Comparison of ENCODE assay signal across 7 cellular contexts in genomic region chr2:205660521-205661124, GRCh38. TPM values are rescaled to one million over a fixed set of nuclear protein-coding genes. Genes with fewer than 3 reads are reported as not detected.
DNase-seq lines count a peak whose midpoint lies in the region; ATAC-seq and TF ChIP-seq lines count a peak whose summit lies in the region.

No MANE protein-coding gene starts in this region.

- H3K4me1 ChIP-seq in transverse colon, result peaks cover 0 to 8% (median 2%) of the 10 kb centered on the region in 4 donors

- no peaks in the 10 kb centered on the region for H3K27me3 ChIP-seq in transverse colon

- no peak for TF ChIP-seq CTCF in transverse colon (IDR thresholded peaks at IDR 0.05)

- peak; percentile 71 for ATAC-seq in GM18861 (IDR thresholded peaks at IDR 0.05; ENCODE audit: unreplicated experiment)
- ATAC-seq in HG02973 (IDR thresholded peaks at IDR 0.05; ENCODE audit: unreplicated experiment), result peak; percentile 79
- ATAC-seq in left ventricle myocardium superior, result peak; percentile 60

- POLR2A ChIA-PET in activated CD4-positive, alpha-beta memory T cell treated with anti-CD3 and anti-CD28 coated beads for 36 hours (lab: Charles Lee), result no interaction called here

- H3K9me3 Mint-ChIP-seq in activated CD4-positive, alpha-beta memory T cell treated with anti-CD3 and anti-CD28 coated beads for 36 hours, result no peaks in the 10 kb centered on the region

- WGBS in transverse colon (ENCODE audit: low coverage in 1 of 2), 2 donors, result 43 to 54% methylated on average over 5 to 8 of the region's 8 CpGs

- no peak overlapping the region for H3K27ac Mint-ChIP-seq in activated CD4-positive, alpha-beta memory T cell treated with anti-CD3 and anti-CD28 coated beads for 36 hours

- no peak overlapping the region for H3K4me3 ChIP-seq in transverse colon

- H3K36me3 Mint-ChIP-seq in activated CD4-positive, alpha-beta memory T cell treated with anti-CD3 and anti-CD28 coated beads for 36 hours, result no peaks in the 10 kb centered on the region

- intact Hi-C loops in activated CD4-positive, alpha-beta memory T cell treated with anti-CD3 and anti-CD28 coated beads for 36 hours (cut with micrococcal nuclease), result loop anchor here (5.0 kb wide), 1 partner anchor 48 kb away; no protein-coding TSS in a partner anchor
- intact Hi-C loops in left ventricle myocardium superior (cut with micrococcal nuclease) (no loop called here), transverse colon (cut with DNase I; ENCODE audit: low total_unique reads) (no loop called here)

- no peaks in the 10 kb centered on the region for H3K36me3 ChIP-seq in transverse colon

- TF ChIP-seq EP300 in transverse colon (IDR thresholded peaks at IDR 0.05; ENCODE audit: low read depth), result no peak

- H3K27ac ChIP-seq in transverse colon, result peak overlapping the region in 2 of 4 donors; percentile 2 to 30

- no peak for TF ChIP-seq POLR2A in transverse colon (IDR thresholded peaks at IDR 0.05)

- peaks cover 14% of the 10 kb centered on the region for H3K4me1 Mint-ChIP-seq in activated CD4-positive, alpha-beta memory T cell treated with anti-CD3 and anti-CD28 coated beads for 36 hours (ENCODE audit: low read depth)

- in situ Hi-C loops in transverse colon (cut with MboI; ENCODE audit: low pct_ligation_motif_present in 1 of 4, low pct_unique_long_range_greater_than_20kb in 1 of 4, low sequenced_read_pairs in 3 of 4), result loop anchor here in 3 of 4 donors (25.0 kb wide), 3 partner anchors 798 to 1323 kb away; no protein-coding TSS in a partner anchor

- CTCF ChIA-PET in activated CD4-positive, alpha-beta memory T cell treated with anti-CD3 and anti-CD28 coated beads for 36 hours (lab: Charles Lee), result interaction anchor here (0.5 to 2.3 kb wide), 4 partner anchors 15 to 245 kb away, joined by 3 to 11 read pairs (median 3); no protein-coding TSS in a partner anchor

- H3K9me3 ChIP-seq in transverse colon, result no peaks in the 10 kb centered on the region

- peaks cover 6% of the 10 kb centered on the region for H3K27me3 Mint-ChIP-seq in activated CD4-positive, alpha-beta memory T cell treated with anti-CD3 and anti-CD28 coated beads for 36 hours

- peak; percentile 53 for DNase-seq in activated CD4-positive, alpha-beta memory T cell treated with anti-CD3 and anti-CD28 coated beads for 36 hours
- peak; percentile 34 for DNase-seq in left ventricle myocardium superior
- DNase-seq in transverse colon, result peak; percentile 13
- DNase-seq in NCI-H1105 treated with DMSO at 0.1 percent for 48 hours (lab: John Stamatoyannopoulos, UW), result no peak
- no peak for DNase-seq in midbrain (lab: John Stamatoyannopoulos, UW)

- no peak overlapping the region for H3K4me3 Mint-ChIP-seq in activated CD4-positive, alpha-beta memory T cell treated with anti-CD3 and anti-CD28 coated beads for 36 hours

RNA-seq across cellular contexts. Expression of gene NRP2, which starts 21.7 kb away (rescaled TPM):
- total RNA-seq in activated CD4-positive, alpha-beta memory T cell treated with anti-CD3 and anti-CD28 coated beads for 36 hours, result 1 to 10 TPM; 1.9 to 2.6 TPM
- total RNA-seq in left ventricle myocardium superior (9.7 TPM), transverse colon (100 to 1,000 TPM in 1 of 4 donors, 10 to 100 TPM in 3; 35.1 to 146 (median 63.9) TPM)

Comparison
In these comparisons a context has a peak if more than half of its experiments do, and no peak if none do; other contexts are left out.
1. DNase-seq: peak in activated CD4-positive, alpha-beta memory T cell treated with anti-CD3 and anti-CD28 coated beads for 36 hours (single experiment), left ventricle myocardium superior (single experiment) and transverse colon (single experiment); none in NCI-H1105 treated with DMSO at 0.1 percent for 48 hours (single experiment) and midbrain (single experiment).
2. Peak in every context shown above with its lines, with median percentiles within 50 percentile points of each other: ATAC-seq.